In genomic region chr10:119737039-119737663, GRCh38 we compare ENCODE assay signal across 13 cellular contexts. TPM values are rescaled to one million over a fixed set of nuclear protein-coding genes. Genes with fewer than 3 reads are reported as not detected.
DNase-seq lines count a peak whose midpoint lies in the region; ATAC-seq and TF ChIP-seq lines count a peak whose summit lies in the region.
"Had no signal": no experiment of that assay in that cellular context is flagged by ENCODE, and none has a peak within 500 bp of the region (broad histone marks: within the 10 kb centered on the region; RNA-seq: fewer than 3 reads in every experiment).

No MANE protein-coding gene starts in this region.

- intact Hi-C loops in left colon (cut with DNase I, micrococcal nuclease): no loop called here
- intact Hi-C loops in stomach (cut with DNase I; ENCODE audit: low total_unique reads): no loop called here

- DNase-seq in HFFc6 (no peak), SK-N-DZ (ENCODE audit: low spot score) (peak; percentile 56), left colon (no peak), stomach (no peak), amygdala (lab: John Stamatoyannopoulos, UW) (no peak), NCI-H1092 treated with DMSO at 0.1 percent for 48 hours (lab: John Stamatoyannopoulos, UW) (no peak)
- DNase-seq: activated CD8-positive, alpha-beta memory T cell treated with anti-CD3 and anti-CD28 coated beads, Interleukin-2, amount 10 ng/mL, durations not matched to agents 7 days and 5 days; aorta; effector memory CD4-positive, alpha-beta T cell; NCI-H1694 had no signal

- WGBS in stomach, 5 donors: 91 to 95% (median 92%) methylated on average over 2 of the region's 2 CpGs

- H3K4me1 ChIP-seq in stomach: peaks cover 10 to 46% (median 26%) of the 10 kb centered on the region in 4 donors

- TF ChIP-seq POLR2A in stomach (IDR thresholded peaks at IDR 0.05): no peak

- no peak for TF ChIP-seq EP300 in stomach (IDR thresholded peaks at IDR 0.05)

- H3K36me3 Mint-ChIP-seq in HFFc6 (ENCODE audit: low read depth): no peaks in the 10 kb centered on the region
- H3K36me3 Mint-ChIP-seq: activated CD8-positive, alpha-beta memory T cell treated with anti-CD3 and anti-CD28 coated beads, Interleukin-2, amount 10 ng/mL, durations not matched to agents 7 days and 5 days had no signal

- peak overlapping the region; percentile 96 for H3K27ac Mint-ChIP-seq in HFFc6
- H3K27ac Mint-ChIP-seq: activated CD8-positive, alpha-beta memory T cell treated with anti-CD3 and anti-CD28 coated beads, Interleukin-2, amount 10 ng/mL, durations not matched to agents 7 days and 5 days; stimulated activated memory B cell treated with anti-CD40 and anti-IgM and Interleukin-4, amounts not matched to agents 10 μg/mL and 1 μg/mL and 100 μg/mL, for 72 hours; T-helper 2 cell treated with Interferon-gamma antibody and Interleukin-4, amounts not matched to agents 5 μg/mL and 100 μg/mL, for 36 hours had no signal

- H3K9me3 ChIP-seq in stomach: no peaks in the 10 kb centered on the region

- H3K27me3 ChIP-seq in stomach: no peaks in the 10 kb centered on the region

- peaks cover 52% of the 10 kb centered on the region for H3K4me1 Mint-ChIP-seq in HFFc6 (ENCODE audit: low read depth)

- TF ChIP-seq CTCF in HFFc6 (IDR thresholded peaks at IDR 0.05) (no peak), stomach (IDR thresholded peaks at IDR 0.05) (no peak)

- H3K9me3 Mint-ChIP-seq in HFFc6: no peaks in the 10 kb centered on the region
- H3K9me3 Mint-ChIP-seq: stimulated activated memory B cell treated with anti-CD40 and anti-IgM and Interleukin-4, amounts not matched to agents 10 μg/mL and 1 μg/mL and 100 μg/mL, for 72 hours; T-helper 2 cell treated with Interferon-gamma antibody and Interleukin-4, amounts not matched to agents 5 μg/mL and 100 μg/mL, for 36 hours had no signal

- no peak overlapping the region for H3K4me3 ChIP-seq in stomach

- H3K4me3 Mint-ChIP-seq in HFFc6: peak overlapping the region; percentile 88
- H3K4me3 Mint-ChIP-seq: activated CD8-positive, alpha-beta memory T cell treated with anti-CD3 and anti-CD28 coated beads, Interleukin-2, amount 10 ng/mL, durations not matched to agents 7 days and 5 days; stimulated activated memory B cell treated with anti-CD40 and anti-IgM and Interleukin-4, amounts not matched to agents 10 μg/mL and 1 μg/mL and 100 μg/mL, for 72 hours; T-helper 2 cell treated with Interferon-gamma antibody and Interleukin-4, amounts not matched to agents 5 μg/mL and 100 μg/mL, for 36 hours had no signal

- H3K36me3 ChIP-seq in stomach: no peaks in the 10 kb centered on the region

- peaks cover 3% of the 10 kb centered on the region; the same call in 1 of the 2 replicates for H3K27me3 Mint-ChIP-seq in HFFc6 (ENCODE audit: insufficient read depth)
- H3K27me3 Mint-ChIP-seq: activated CD8-positive, alpha-beta memory T cell treated with anti-CD3 and anti-CD28 coated beads, Interleukin-2, amount 10 ng/mL, durations not matched to agents 7 days and 5 days; stimulated activated memory B cell treated with anti-CD40 and anti-IgM and Interleukin-4, amounts not matched to agents 10 μg/mL and 1 μg/mL and 100 μg/mL, for 72 hours had no signal

- H3K27ac ChIP-seq in stomach: peak overlapping the region; percentile 6 to 72 (median 45)

- ATAC-seq in left colon (peak; percentile 60), GM18517 (IDR thresholded peaks at IDR 0.05; ENCODE audit: unreplicated experiment) (no peak)
- ATAC-seq: activated CD8-positive, alpha-beta memory T cell treated with anti-CD3 and anti-CD28 coated beads, Interleukin-2, amount 10 ng/mL, durations not matched to agents 7 days and 5 days; stimulated activated memory B cell treated with anti-CD40 and anti-IgM and Interleukin-4, amounts not matched to agents 10 μg/mL and 1 μg/mL and 100 μg/mL, for 72 hours had no signal

RNA-seq across cellular contexts. Expression of gene INPP5F, which starts 11.3 kb away (rescaled TPM):
- total RNA-seq in HFFc6 (2021; fragmentation: NEBNext Ultra II Directional; extraction: Animal tissue kit (Norgen Biotek cat#: 25700)): 10 to 100 TPM in 5 of 6 experiments, 1 to 10 TPM in 1; 8.7 to 12.8 (median 12.5) TPM
- polyA plus RNA-seq in SK-N-DZ (2014; cell fraction: cytosol; rRNA removed): 24.1 and 26.1 TPM in 2 replicates
- 25.5 and 30.2 TPM in 2 replicates for polyA plus RNA-seq in SK-N-DZ (2014; cell fraction: nucleus; rRNA removed)
- total RNA-seq in left colon (10 to 100 TPM; 12.7 to 15.7 TPM), stomach (10 to 100 TPM; 15.4 to 25.7 (median 20.3) TPM)
- polyA plus RNA-seq in stomach: 1 to 10 TPM; 4.6 to 8.7 (median 4.9) TPM
